In genomic region chr18:76053551-76053950, GRCh38 we compare ENCODE assay signal across 6 cellular contexts.
"Had no signal": no experiment of that assay in that cellular context is flagged by ENCODE, and none has a peak within 500 bp of the region (broad histone marks: within the 10 kb centered on the region; RNA-seq: fewer than 3 reads in every experiment).

No MANE protein-coding gene starts in this region.

- H3K4me3 ChIP-seq: K562 had no signal

- H3K4me3 Mint-ChIP-seq: H9 had no signal

- DNase-seq: GOT3, H9, HCEC 1CT, IMR-90, KG1 had no signal

- ATAC-seq: K562 had no signal

- H3K9me3 Mint-ChIP-seq: H9 had no signal
